ENCODE assay signal across 35 cellular contexts in the genomic region with DNA sequence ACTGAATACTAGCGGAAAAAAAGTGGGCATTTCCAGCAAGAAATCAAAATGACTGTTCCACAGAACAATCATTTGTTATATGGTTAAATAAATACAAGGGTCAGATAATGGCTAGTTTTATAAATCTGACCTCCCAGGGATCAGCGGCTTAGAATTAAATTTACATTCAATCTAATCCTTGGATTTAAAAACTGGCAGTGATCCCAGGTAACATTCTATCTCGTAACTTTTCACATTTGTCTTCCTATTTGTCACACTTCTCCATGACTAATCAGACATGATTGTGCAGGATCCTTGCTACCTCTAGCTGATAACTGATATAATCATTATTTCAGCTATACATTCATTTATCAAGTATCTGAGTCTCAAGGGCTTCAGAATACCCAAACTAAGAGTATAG. TPM values are rescaled to one million over a fixed set of nuclear protein-coding genes. Genes with fewer than 3 reads are reported as not detected.
DNase-seq lines count a peak whose midpoint lies in the region; TF ChIP-seq lines count a peak whose summit lies in the region.
"Had no signal": no experiment of that assay in that cellular context is flagged by ENCODE, and none has a peak within 500 bp of the region (broad histone marks: within the 10 kb centered on the region; RNA-seq: fewer than 3 reads in every experiment).

No MANE protein-coding gene starts in this region.

- H3K27me3 ChIP-seq in thyroid gland = no peaks in the 10 kb centered on the region
- H3K27me3 ChIP-seq: ovary had no signal

- CTCF ChIA-PET in Calu3 (lab: Charles Lee) = no interaction called here

- no peak overlapping the region for H3K27ac Mint-ChIP-seq in Calu3 (ENCODE audit: unreplicated experiment)
- H3K27ac Mint-ChIP-seq: activated T-helper 2 cell treated with anti-CD3 and anti-CD28 coated beads, Interferon-gamma antibody, Interleukin-2, Interleukin-4, amounts not matched to agents 10 μg/mL and 5 μg/mL and 100 μg/mL, durations not matched to agents 14 hours and 24 hours and 36 hours; CD4-positive, CD25-positive, alpha-beta regulatory T cell; GM23338; memory B cell; nephron; T-helper 2 cell treated with Interferon-gamma antibody and Interleukin-4, amounts not matched to agents 5 μg/mL and 100 μg/mL, for 36 hours had no signal

- H3K36me3 ChIP-seq in thyroid gland = no peaks in the 10 kb centered on the region
- H3K36me3 ChIP-seq: ovary had no signal

- no peaks in the 10 kb centered on the region for H3K9me3 ChIP-seq in thyroid gland
- H3K9me3 ChIP-seq: ovary had no signal

- peaks cover 3% of the 10 kb centered on the region for H3K9me3 Mint-ChIP-seq in Calu3 (ENCODE audit: low read depth, unreplicated experiment)
- H3K9me3 Mint-ChIP-seq: activated T-helper 2 cell treated with anti-CD3 and anti-CD28 coated beads, Interferon-gamma antibody, Interleukin-2, Interleukin-4, amounts not matched to agents 10 μg/mL and 5 μg/mL and 100 μg/mL, durations not matched to agents 14 hours and 24 hours and 36 hours; CD4-positive, CD25-positive, alpha-beta regulatory T cell; GM23338; nephron; T-helper 2 cell treated with Interferon-gamma antibody and Interleukin-4, amounts not matched to agents 5 μg/mL and 100 μg/mL, for 36 hours had no signal

- no peaks in the 10 kb centered on the region for H3K4me1 ChIP-seq in thyroid gland

- H3K4me1 Mint-ChIP-seq in Calu3 (ENCODE audit: low read depth, unreplicated experiment) = peaks cover 29% of the 10 kb centered on the region
- H3K4me1 Mint-ChIP-seq: CD4-positive, CD25-positive, alpha-beta regulatory T cell; memory B cell had no signal

- TF ChIP-seq POLR2A in thyroid gland (IDR thresholded peaks at IDR 0.05) = no peak

- peaks cover 5% of the 10 kb centered on the region for H3K36me3 Mint-ChIP-seq in Calu3 (ENCODE audit: insufficient read depth, unreplicated experiment)
- H3K36me3 Mint-ChIP-seq: CD4-positive, CD25-positive, alpha-beta regulatory T cell; memory B cell had no signal

- TF ChIP-seq CTCF in thyroid gland (IDR thresholded peaks at IDR 0.05) (no peak), Calu3 (IDR thresholded peaks at IDR 0.05; ENCODE audit: unreplicated experiment) (no peak)

- H3K4me3 Mint-ChIP-seq in Calu3 (ENCODE audit: low read depth, unreplicated experiment) = no peak overlapping the region
- H3K4me3 Mint-ChIP-seq: CD4-positive, CD25-positive, alpha-beta regulatory T cell; GM23338; memory B cell; nephron; T-helper 2 cell treated with Interferon-gamma antibody and Interleukin-4, amounts not matched to agents 5 μg/mL and 100 μg/mL, for 36 hours had no signal

- BruUV-seq in Calu3 (replicated peaks; lab: Mats Ljungman, UMichigan) = no TSS peak

- no peak overlapping the region for H3K27ac ChIP-seq in thyroid gland
- H3K27ac ChIP-seq: ovary, VCaP had no signal

- no peaks in the 10 kb centered on the region for H3K27me3 Mint-ChIP-seq in Calu3 (ENCODE audit: unreplicated experiment)
- H3K27me3 Mint-ChIP-seq: CD4-positive, CD25-positive, alpha-beta regulatory T cell had no signal

- intact Hi-C loops in thyroid gland (cut with DNase I) = no loop called here
- intact Hi-C loops in Calu3 (cut with micrococcal nuclease; ENCODE audit: unreplicated experiment) = no loop called here

- no peak overlapping the region for H3K4me3 ChIP-seq in thyroid gland (replicated peaks in 1 of 3)
- H3K4me3 ChIP-seq: GM23338, ovary, smooth muscle cell had no signal

- DNase-seq in A172 (ENCODE audit: low spot score) (peak; percentile 60), HPDE6-E6E7 (ENCODE audit: extremely low spot score) (peak; percentile 26), NCI-H82 treated with DMSO at 0.1 percent for 48 hours (lab: John Stamatoyannopoulos, UW; ENCODE audit: unreplicated experiment) (peak; percentile 35), dermis blood vessel endothelial cell (peak; percentile 5), thyroid gland (no peak), Calu3 (no peak), SK-N-DZ (ENCODE audit: low spot score) (no peak)
- DNase-seq in activated CD4-positive, alpha-beta T cell treated with anti-CD3 and anti-CD28 coated beads for 48 hours = no peak
- DNase-seq: activated CD4-positive, alpha-beta T cell treated with anti-CD3 and anti-CD28 coated beads for 4 hours; activated CD8-positive, alpha-beta memory T cell treated with anti-CD3 and anti-CD28 coated beads for 24 hours; activated naive CD4-positive, alpha-beta T cell treated with anti-CD3 and anti-CD28 coated beads, Interleukin-2, amount 50 U/mL, for 16 hours; activated T-cell treated with anti-CD3 and anti-CD28 coated beads for 4 hours; AML-193; amniotic stem cell; CD4-positive, CD25-positive, alpha-beta regulatory T cell; DND-41; hypothalamus; NCI-H1105; NCI-H187; NCI-H2171; NCI-H510A; OCI-M1; ovary; Right ventricle myocardium superior; stimulated activated naive CD4-positive, alpha-beta T cell treated with Interleukin-2 at 50 U/mL for 16 hours had no signal

- 73 to 75% methylated on average over 3 of the region's 3 CpGs for WGBS in thyroid gland, 2 donors

RNA-seq across cellular contexts. Expression of a gene that starts 2.9 kb away (rescaled TPM):
- total RNA-seq in A172 (2014; rRNA removed; shearing (Covaris generic)) = 8.6 and 20.0 TPM in 2 replicates
- total RNA-seq in dermis blood vessel endothelial cell (not detected in 2 replicates), thyroid gland (10 to 100 TPM in 1 of 4 donors, 1 to 10 TPM in 1, not detected in 2; 1.2 to 14.5 TPM), Calu3 (2022) (not detected in 2 replicates)
- not detected in 2 replicates for polyA plus RNA-seq in SK-N-DZ (2014; cell fraction: cytosol; rRNA removed)
- polyA plus RNA-seq in SK-N-DZ (2014; cell fraction: nucleus; rRNA removed) = not detected in 2 replicates
- total RNA-seq: activated T-helper 2 cell treated with anti-CD3 and anti-CD28 coated beads, Interferon-gamma antibody, Interleukin-2, Interleukin-4, amounts not matched to agents 10 μg/mL and 5 μg/mL and 100 μg/mL, durations not matched to agents 14 hours and 24 hours and 36 hours; CD4-positive, CD25-positive, alpha-beta regulatory T cell; endothelial cell of umbilical vein; GM23338; renal cortical epithelial cell; Right ventricle myocardium superior; temporal lobe had no signal
- polyA plus RNA-seq: CD4-positive, CD25-positive, alpha-beta regulatory T cell; endothelial cell of umbilical vein had no signal

RNA-seq across cellular contexts. Expression of a gene that starts 28.5 kb away (rescaled TPM):
- 0.10 TPM in 2 replicates for total RNA-seq in A172 (2014; rRNA removed; shearing (Covaris generic))
- total RNA-seq in dermis blood vessel endothelial cell = not detected in 2 replicates
- not detected for total RNA-seq in thyroid gland
- total RNA-seq in Calu3 (2022) = not detected in 2 replicates
- not detected in 2 replicates for polyA plus RNA-seq in SK-N-DZ (2014; cell fraction: cytosol; rRNA removed)
- not detected in 2 replicates for polyA plus RNA-seq in SK-N-DZ (2014; cell fraction: nucleus; rRNA removed)
- total RNA-seq: activated T-helper 2 cell treated with anti-CD3 and anti-CD28 coated beads, Interferon-gamma antibody, Interleukin-2, Interleukin-4, amounts not matched to agents 10 μg/mL and 5 μg/mL and 100 μg/mL, durations not matched to agents 14 hours and 24 hours and 36 hours; CD4-positive, CD25-positive, alpha-beta regulatory T cell; endothelial cell of umbilical vein; GM23338; ovary; Right ventricle myocardium superior; temporal lobe had no signal
- polyA plus RNA-seq: CD4-positive, CD25-positive, alpha-beta regulatory T cell; endothelial cell of umbilical vein; GM23338; ovary had no signal

RNA-seq across cellular contexts. Expression of a gene that starts 48.3 kb away (rescaled TPM):
- 12.9 and 19.7 TPM in 2 replicates for total RNA-seq in A172 (2014; rRNA removed; shearing (Covaris generic))
- total RNA-seq in dermis blood vessel endothelial cell (650 and 1,055 TPM in 2 replicates), thyroid gland (not detected), Calu3 (2022) (30.4 and 33.5 TPM in 2 replicates)
- polyA plus RNA-seq in SK-N-DZ (2014; cell fraction: cytosol; rRNA removed) = not detected in 2 replicates
- not detected in 2 replicates for polyA plus RNA-seq in SK-N-DZ (2014; cell fraction: nucleus; rRNA removed)
- total RNA-seq: activated T-helper 2 cell treated with anti-CD3 and anti-CD28 coated beads, Interferon-gamma antibody, Interleukin-2, Interleukin-4, amounts not matched to agents 10 μg/mL and 5 μg/mL and 100 μg/mL, durations not matched to agents 14 hours and 24 hours and 36 hours; CD4-positive, CD25-positive, alpha-beta regulatory T cell; GM23338; Right ventricle myocardium superior; temporal lobe had no signal
- polyA plus RNA-seq: CD4-positive, CD25-positive, alpha-beta regulatory T cell; GM23338 had no signal

Comparison
In these comparisons a context has a peak if more than half of its experiments do, and no peak if none do; other contexts are left out.
1. DNase-seq: peak in A172 (single experiment), HPDE6-E6E7 (single experiment), NCI-H82 treated with DMSO at 0.1 percent for 48 hours (single experiment) and dermis blood vessel endothelial cell (single experiment); none in activated CD4-positive, alpha-beta T cell treated with anti-CD3 and anti-CD28 coated beads for 48 hours (single experiment), thyroid gland (0 of 2), Calu3 (single experiment) and SK-N-DZ (single experiment).
2. RNA of a gene that starts 48.3 kb away (total RNA-seq): 650 to 1,055 TPM in dermis blood vessel endothelial cell; 30.4 to 33.5 TPM in Calu3, 12.9 to 19.7 TPM in A172 and not detected in thyroid gland; every median in the first group is over 10 times any median in the second.